In the genomic region with DNA sequence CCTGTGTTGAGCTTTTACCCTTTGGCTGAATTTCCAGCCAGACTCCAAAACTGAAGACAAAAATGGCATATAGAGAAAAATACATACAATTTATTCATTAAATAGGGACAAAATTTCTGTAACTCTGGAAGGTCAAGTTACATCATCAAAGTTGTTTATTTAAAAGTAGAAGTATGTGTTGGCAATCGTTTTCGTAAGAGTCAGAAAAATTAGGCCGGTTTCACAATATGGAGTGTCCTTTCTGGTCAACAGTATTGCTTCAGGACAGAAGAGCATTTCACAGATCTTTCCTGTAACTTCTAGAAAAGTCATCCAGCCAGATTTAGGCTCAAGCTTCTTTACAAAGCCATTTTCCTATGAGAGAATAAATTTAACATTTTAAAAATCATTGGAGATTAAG, we compare ENCODE assay signal across 1 cellular context.
TF ChIP-seq lines count a peak whose summit lies in the region.
"Not testable (repeated sequence)": the region's sequence is repeated elsewhere in the genome, so short reads cannot be mapped to it uniquely, and the experiment has no call there.

No MANE protein-coding gene starts in this region.

TF ChIP-seq in HepG2, 621 proteins besides CTCF, POLR2A, EP300 and RAD21 (continued from another document):
- TF ChIP-seq, protein P1, sequence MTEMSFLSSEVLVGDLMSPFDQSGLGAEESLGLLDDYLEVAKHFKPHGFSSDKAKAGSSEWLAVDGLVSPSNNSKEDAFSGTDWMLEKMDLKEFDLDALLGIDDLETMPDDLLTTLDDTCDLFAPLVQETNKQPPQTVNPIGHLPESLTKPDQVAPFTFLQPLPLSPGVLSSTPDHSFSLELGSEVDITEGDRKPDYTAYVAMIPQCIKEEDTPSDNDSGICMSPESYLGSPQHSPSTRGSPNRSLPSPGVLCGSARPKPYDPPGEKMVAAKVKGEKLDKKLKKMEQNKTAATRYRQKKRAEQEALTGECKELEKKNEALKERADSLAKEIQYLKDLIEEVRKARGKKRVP (CRISPR knock-in tag; IDR thresholded peaks at IDR 0.05), result peak in 1 of 2 experiments; percentile 83; a peak in 2 of 4 replicates
- TF ChIP-seq, protein P2, sequence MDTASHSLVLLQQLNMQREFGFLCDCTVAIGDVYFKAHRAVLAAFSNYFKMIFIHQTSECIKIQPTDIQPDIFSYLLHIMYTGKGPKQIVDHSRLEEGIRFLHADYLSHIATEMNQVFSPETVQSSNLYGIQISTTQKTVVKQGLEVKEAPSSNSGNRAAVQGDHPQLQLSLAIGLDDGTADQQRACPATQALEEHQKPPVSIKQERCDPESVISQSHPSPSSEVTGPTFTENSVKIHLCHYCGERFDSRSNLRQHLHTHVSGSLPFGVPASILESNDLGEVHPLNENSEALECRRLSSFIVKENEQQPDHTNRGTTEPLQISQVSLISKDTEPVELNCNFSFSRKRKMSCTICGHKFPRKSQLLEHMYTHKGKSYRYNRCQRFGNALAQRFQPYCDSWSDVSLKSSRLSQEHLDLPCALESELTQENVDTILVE (CRISPR knock-in tag; IDR thresholded peaks at IDR 0.05), result 0 out of 2 replicates have a peak, but pooled peaks have one; percentile 26
- 0 out of 2 replicates have a peak, but pooled peaks have one; percentile 17 for TF ChIP-seq CREM (IDR thresholded peaks at IDR 0.05)
- not testable (repeated sequence) for TF ChIP-seq CREM (CRISPR knock-in tag; IDR thresholded peaks at IDR 0.05); FOXA1 (IDR thresholded peaks at IDR 0.05)
- TF ChIP-seq FOXA1 (CRISPR knock-in tag; IDR thresholded peaks at IDR 0.05), result 0 out of 2 replicates have a peak, but pooled peaks have one; percentile 24
- TF ChIP-seq, protein P3, sequence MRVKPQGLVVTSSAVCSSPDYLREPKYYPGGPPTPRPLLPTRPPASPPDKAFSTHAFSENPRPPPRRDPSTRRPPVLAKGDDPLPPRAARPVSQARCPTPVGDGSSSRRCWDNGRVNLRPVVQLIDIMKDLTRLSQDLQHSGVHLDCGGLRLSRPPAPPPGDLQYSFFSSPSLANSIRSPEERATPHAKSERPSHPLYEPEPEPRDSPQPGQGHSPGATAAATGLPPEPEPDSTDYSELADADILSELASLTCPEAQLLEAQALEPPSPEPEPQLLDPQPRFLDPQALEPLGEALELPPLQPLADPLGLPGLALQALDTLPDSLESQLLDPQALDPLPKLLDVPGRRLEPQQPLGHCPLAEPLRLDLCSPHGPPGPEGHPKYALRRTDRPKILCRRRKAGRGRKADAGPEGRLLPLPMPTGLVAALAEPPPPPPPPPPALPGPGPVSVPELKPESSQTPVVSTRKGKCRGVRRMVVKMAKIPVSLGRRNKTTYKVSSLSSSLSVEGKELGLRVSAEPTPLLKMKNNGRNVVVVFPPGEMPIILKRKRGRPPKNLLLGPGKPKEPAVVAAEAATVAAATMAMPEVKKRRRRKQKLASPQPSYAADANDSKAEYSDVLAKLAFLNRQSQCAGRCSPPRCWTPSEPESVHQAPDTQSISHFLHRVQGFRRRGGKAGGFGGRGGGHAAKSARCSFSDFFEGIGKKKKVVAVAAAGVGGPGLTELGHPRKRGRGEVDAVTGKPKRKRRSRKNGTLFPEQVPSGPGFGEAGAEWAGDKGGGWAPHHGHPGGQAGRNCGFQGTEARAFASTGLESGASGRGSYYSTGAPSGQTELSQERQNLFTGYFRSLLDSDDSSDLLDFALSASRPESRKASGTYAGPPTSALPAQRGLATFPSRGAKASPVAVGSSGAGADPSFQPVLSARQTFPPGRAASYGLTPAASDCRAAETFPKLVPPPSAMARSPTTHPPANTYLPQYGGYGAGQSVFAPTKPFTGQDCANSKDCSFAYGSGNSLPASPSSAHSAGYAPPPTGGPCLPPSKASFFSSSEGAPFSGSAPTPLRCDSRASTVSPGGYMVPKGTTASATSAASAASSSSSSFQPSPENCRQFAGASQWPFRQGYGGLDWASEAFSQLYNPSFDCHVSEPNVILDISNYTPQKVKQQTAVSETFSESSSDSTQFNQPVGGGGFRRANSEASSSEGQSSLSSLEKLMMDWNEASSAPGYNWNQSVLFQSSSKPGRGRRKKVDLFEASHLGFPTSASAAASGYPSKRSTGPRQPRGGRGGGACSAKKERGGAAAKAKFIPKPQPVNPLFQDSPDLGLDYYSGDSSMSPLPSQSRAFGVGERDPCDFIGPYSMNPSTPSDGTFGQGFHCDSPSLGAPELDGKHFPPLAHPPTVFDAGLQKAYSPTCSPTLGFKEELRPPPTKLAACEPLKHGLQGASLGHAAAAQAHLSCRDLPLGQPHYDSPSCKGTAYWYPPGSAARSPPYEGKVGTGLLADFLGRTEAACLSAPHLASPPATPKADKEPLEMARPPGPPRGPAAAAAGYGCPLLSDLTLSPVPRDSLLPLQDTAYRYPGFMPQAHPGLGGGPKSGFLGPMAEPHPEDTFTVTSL (CRISPR knock-in tag; IDR thresholded peaks at IDR 0.05; ENCODE audit: borderline replicate concordance), result peak; percentile 24; the same call in 1 of the 2 replicates
- peak; percentile 80 for TF ChIP-seq CEBPG (CRISPR knock-in tag; IDR thresholded peaks at IDR 0.05)
- TF ChIP-seq NR2C2 (CRISPR knock-in tag; IDR thresholded peaks at IDR 0.05; ENCODE audit: borderline replicate concordance), result peak; percentile 37; the same call in 1 of the 2 replicates
- TF ChIP-seq NCOR1 (IDR thresholded peaks at IDR 0.05; ENCODE audit: borderline replicate concordance, low read length), result 0 out of 2 replicates have a peak, but pooled peaks have one; percentile 27
- TF ChIP-seq HNF4A (CRISPR knock-in tag; IDR thresholded peaks at IDR 0.05), result peak; percentile 33; the same call in 1 of the 2 replicates
- TF ChIP-seq MIER3 (CRISPR knock-in tag; IDR thresholded peaks at IDR 0.05; ENCODE audit: borderline replicate concordance), result peak; percentile 42; the same call in 1 of the 2 replicates
- TF ChIP-seq, protein P4, sequence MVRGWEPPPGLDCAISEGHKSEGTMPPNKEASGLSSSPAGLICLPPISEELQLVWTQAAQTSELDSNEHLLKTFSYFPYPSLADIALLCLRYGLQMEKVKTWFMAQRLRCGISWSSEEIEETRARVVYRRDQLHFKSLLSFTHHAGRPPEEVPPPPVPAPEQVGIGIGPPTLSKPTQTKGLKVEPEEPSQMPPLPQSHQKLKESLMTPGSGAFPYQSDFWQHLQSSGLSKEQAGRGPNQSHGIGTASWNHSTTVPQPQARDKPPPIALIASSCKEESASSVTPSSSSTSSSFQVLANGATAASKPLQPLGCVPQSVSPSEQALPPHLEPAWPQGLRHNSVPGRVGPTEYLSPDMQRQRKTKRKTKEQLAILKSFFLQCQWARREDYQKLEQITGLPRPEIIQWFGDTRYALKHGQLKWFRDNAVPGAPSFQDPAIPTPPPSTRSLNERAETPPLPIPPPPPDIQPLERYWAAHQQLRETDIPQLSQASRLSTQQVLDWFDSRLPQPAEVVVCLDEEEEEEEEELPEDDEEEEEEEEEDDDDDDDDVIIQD (CRISPR knock-in tag; IDR thresholded peaks at IDR 0.05; ENCODE audit: low read depth), result peak; percentile 36; the same call in 1 of the 2 replicates
- 0 out of 2 replicates have a peak, but pooled peaks have one; percentile 24 for TF ChIP-seq THAP11 (CRISPR knock-in tag; IDR thresholded peaks at IDR 0.05)
- peak; percentile 75; the same call in 1 of the 2 replicates for TF ChIP-seq GATAD2A (CRISPR knock-in tag; IDR thresholded peaks at IDR 0.05)
- TF ChIP-seq TBL1XR1 (IDR thresholded peaks at IDR 0.05; ENCODE audit: borderline replicate concordance, low read length, partially characterized antibody), result peak; percentile 25
- TF ChIP-seq CEBPB (IDR thresholded peaks at IDR 0.05; ENCODE audit: borderline replicate concordance, low read depth, low read length), result peak; percentile 89
- TF ChIP-seq FOXJ3 (CRISPR knock-in tag; IDR thresholded peaks at IDR 0.05; ENCODE audit: borderline replicate concordance), result peak; percentile 49; the same call in 1 of the 2 replicates
- TF ChIP-seq, protein P5, sequence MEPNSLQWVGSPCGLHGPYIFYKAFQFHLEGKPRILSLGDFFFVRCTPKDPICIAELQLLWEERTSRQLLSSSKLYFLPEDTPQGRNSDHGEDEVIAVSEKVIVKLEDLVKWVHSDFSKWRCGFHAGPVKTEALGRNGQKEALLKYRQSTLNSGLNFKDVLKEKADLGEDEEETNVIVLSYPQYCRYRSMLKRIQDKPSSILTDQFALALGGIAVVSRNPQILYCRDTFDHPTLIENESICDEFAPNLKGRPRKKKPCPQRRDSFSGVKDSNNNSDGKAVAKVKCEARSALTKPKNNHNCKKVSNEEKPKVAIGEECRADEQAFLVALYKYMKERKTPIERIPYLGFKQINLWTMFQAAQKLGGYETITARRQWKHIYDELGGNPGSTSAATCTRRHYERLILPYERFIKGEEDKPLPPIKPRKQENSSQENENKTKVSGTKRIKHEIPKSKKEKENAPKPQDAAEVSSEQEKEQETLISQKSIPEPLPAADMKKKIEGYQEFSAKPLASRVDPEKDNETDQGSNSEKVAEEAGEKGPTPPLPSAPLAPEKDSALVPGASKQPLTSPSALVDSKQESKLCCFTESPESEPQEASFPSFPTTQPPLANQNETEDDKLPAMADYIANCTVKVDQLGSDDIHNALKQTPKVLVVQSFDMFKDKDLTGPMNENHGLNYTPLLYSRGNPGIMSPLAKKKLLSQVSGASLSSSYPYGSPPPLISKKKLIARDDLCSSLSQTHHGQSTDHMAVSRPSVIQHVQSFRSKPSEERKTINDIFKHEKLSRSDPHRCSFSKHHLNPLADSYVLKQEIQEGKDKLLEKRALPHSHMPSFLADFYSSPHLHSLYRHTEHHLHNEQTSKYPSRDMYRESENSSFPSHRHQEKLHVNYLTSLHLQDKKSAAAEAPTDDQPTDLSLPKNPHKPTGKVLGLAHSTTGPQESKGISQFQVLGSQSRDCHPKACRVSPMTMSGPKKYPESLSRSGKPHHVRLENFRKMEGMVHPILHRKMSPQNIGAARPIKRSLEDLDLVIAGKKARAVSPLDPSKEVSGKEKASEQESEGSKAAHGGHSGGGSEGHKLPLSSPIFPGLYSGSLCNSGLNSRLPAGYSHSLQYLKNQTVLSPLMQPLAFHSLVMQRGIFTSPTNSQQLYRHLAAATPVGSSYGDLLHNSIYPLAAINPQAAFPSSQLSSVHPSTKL (CRISPR knock-in tag; IDR thresholded peaks at IDR 0.05), result peak; percentile 71; the same call in 1 of the 2 replicates
